ENCODE assay signal across 8 cellular contexts in the genomic region with DNA sequence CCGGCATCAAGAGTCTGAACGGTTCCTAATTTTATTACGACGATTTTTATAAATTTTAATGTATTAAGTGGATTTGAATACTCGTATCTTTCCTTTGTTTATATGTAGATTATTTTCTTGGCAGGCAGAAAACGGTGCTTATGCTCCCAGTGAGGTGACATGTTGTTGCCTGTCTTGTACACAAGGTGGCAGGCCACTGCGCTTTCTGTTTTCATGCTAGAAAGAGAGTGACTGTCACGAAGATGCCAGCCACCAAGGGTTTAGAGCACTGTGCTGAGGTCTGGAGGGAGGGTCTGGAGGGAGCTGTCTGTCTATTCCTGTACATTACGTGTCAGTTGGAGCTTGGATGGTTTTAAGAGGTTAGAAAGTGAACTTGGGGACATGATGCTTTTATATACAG.
DNase-seq lines count a peak whose midpoint lies in the region; TF ChIP-seq lines count a peak whose summit lies in the region.

No MANE protein-coding gene starts in this region.

- H3K27me3 ChIP-seq in GM23248 (replicated peaks; ENCODE audit: insufficient read depth) (no peaks in the 10 kb centered on the region; the same call in 1 of the 2 replicates), esophagus muscularis mucosa (no peaks in the 10 kb centered on the region)

- peak; percentile 19 for DNase-seq in NCI-H2171 treated with DMSO at 0.1 percent for 48 hours (lab: John Stamatoyannopoulos, UW)
- DNase-seq in NCI-H2171 (lab: John Stamatoyannopoulos, UW), result no peak
- peak; percentile 53 for DNase-seq in GM23248
- DNase-seq in NCI-H1092 (lab: John Stamatoyannopoulos, UW), result peak; percentile 7
- peak; percentile 34 for DNase-seq in activated CD4-positive, alpha-beta T cell treated with anti-CD3 and anti-CD28 coated beads, Interleukin-2, amount 50 U/mL, for 1 hour
- no peak for DNase-seq in esophagus muscularis mucosa (ENCODE audit: extremely low spot score)
- peak; percentile 60 for DNase-seq in pons (ENCODE audit: low spot score)
- DNase-seq in NCI-H128 (lab: John Stamatoyannopoulos, UW; ENCODE audit: unreplicated experiment), result no peak

- TF ChIP-seq EP300 in esophagus muscularis mucosa (IDR thresholded peaks at IDR 0.05), result no peak

- H3K9me3 ChIP-seq in GM23248 (ENCODE audit: low read depth) (no peaks in the 10 kb centered on the region), esophagus muscularis mucosa (no peaks in the 10 kb centered on the region)

- no peak overlapping the region for H3K27ac ChIP-seq in GM23248
- no peak overlapping the region for H3K27ac ChIP-seq in esophagus muscularis mucosa (replicated peaks in 1 of 4)

- H3F3A ChIP-seq in GM23248 (ENCODE audit: insufficient read depth), result no peaks in the 10 kb centered on the region

- no peak overlapping the region for H3K9ac ChIP-seq in GM23248

- peak; percentile 15 to 41 (median 23) for TF ChIP-seq CTCF in esophagus muscularis mucosa (IDR thresholded peaks at IDR 0.05)

- H4K20me1 ChIP-seq in GM23248 (ENCODE audit: insufficient read depth), result no peaks in the 10 kb centered on the region

- TF ChIP-seq POLR2A in esophagus muscularis mucosa (IDR thresholded peaks at IDR 0.05; ENCODE audit: low read depth), result no peak

- no peaks in the 10 kb centered on the region for H3K79me2 ChIP-seq in GM23248 (ENCODE audit: insufficient read depth)

- no peak overlapping the region for H2AFZ ChIP-seq in GM23248

- intact Hi-C loops in esophagus muscularis mucosa (cut with DNase I), result no loop called here

- no peaks in the 10 kb centered on the region for H3K4me1 ChIP-seq in GM23248 (ENCODE audit: insufficient read depth)
- no peaks in the 10 kb centered on the region for H3K4me1 ChIP-seq in esophagus muscularis mucosa

- H3K36me3 ChIP-seq in GM23248 (ENCODE audit: low read depth), result no peaks in the 10 kb centered on the region
- no peaks in the 10 kb centered on the region for H3K36me3 ChIP-seq in esophagus muscularis mucosa

- no peaks in the 10 kb centered on the region for H3K9me2 ChIP-seq in GM23248 (ENCODE audit: insufficient read depth)

- H3K4me2 ChIP-seq in GM23248 (ENCODE audit: unreplicated experiment), result no peak overlapping the region

- in situ Hi-C loops in GM23248 (cut with MboI), result no loop called here

- H3K4me3 ChIP-seq in GM23248 (no peak overlapping the region), esophagus muscularis mucosa (no peak overlapping the region)

- WGBS in GM23248 (ENCODE audit: low coverage in 1 of 2, low lambda C conversion rate in 2 of 2, missing lambda C conversion rate in 2 of 2), 2 experiments, result 53% methylated on average over 9 of the region's 9 CpGs
- 62% methylated on average over 9 of the region's 9 CpGs for WGBS in esophagus muscularis mucosa

Comparison
In these comparisons a context has a peak if more than half of its experiments do, and no peak if none do; other contexts are left out.
1. DNase-seq: peak in NCI-H2171 treated with DMSO at 0.1 percent for 48 hours (single experiment), GM23248 (single experiment), NCI-H1092 (single experiment), activated CD4-positive, alpha-beta T cell treated with anti-CD3 and anti-CD28 coated beads, Interleukin-2, amount 50 U/mL, for 1 hour (single experiment) and pons (single experiment); none in NCI-H2171 (single experiment), esophagus muscularis mucosa (single experiment) and NCI-H128 (single experiment).